ENCODE assay signal across 15 cellular contexts in genomic region chr5:56455417-56455816, GRCh38.
DNase-seq lines count a peak whose midpoint lies in the region; ATAC-seq and TF ChIP-seq lines count a peak whose summit lies in the region.
"Had no signal": no experiment of that assay in that cellular context is flagged by ENCODE, and none has a peak within 500 bp of the region (broad histone marks: within the 10 kb centered on the region; RNA-seq: fewer than 3 reads in every experiment).

No MANE protein-coding gene starts in this region.

- no peak for TF ChIP-seq RAD21 in Ishikawa (IDR thresholded peaks at IDR 0.05; ENCODE audit: low read depth)

- POLR2A ChIA-PET in Caco-2 (lab: Charles Lee), result no interaction called here

- no peak for TF ChIP-seq EP300 in Ishikawa (IDR thresholded peaks at IDR 0.05; ENCODE audit: borderline replicate concordance)

- DNase-seq in Caco-2, result no peak
- DNase-seq in posterior vena cava (ENCODE audit: low spot score), result peak; percentile 17
- no peak for DNase-seq in GM20000 (ENCODE audit: low spot score)
- DNase-seq in aorta, result no peak
- DNase-seq in NCI-H128 (lab: John Stamatoyannopoulos, UW; ENCODE audit: unreplicated experiment), result no peak
- DNase-seq: 8988T; CD8-positive, alpha-beta T cell; DMS 273 treated with DMSO at 0.1 percent for 48 hours; H9 had no signal

- no peak overlapping the region for H3K4me3 Mint-ChIP-seq in Caco-2 (ENCODE audit: unreplicated experiment)
- no peak overlapping the region for H3K4me3 Mint-ChIP-seq in nephron
- H3K4me3 Mint-ChIP-seq: CD14-positive monocyte; CD8-positive, alpha-beta T cell; H9 had no signal

- no peak overlapping the region for H3K4me3 ChIP-seq in Caco-2 (ENCODE audit: low read depth, low read length)
- H3K4me3 ChIP-seq in aorta (ENCODE audit: low read length in 2 of 2), result no peak overlapping the region
- H3K4me3 ChIP-seq: BLaER1, K562 had no signal

- H3K9me3 Mint-ChIP-seq in Caco-2 (ENCODE audit: unreplicated experiment), result peaks cover 17% of the 10 kb centered on the region
- no peaks in the 10 kb centered on the region for H3K9me3 Mint-ChIP-seq in nephron
- H3K9me3 Mint-ChIP-seq: CD8-positive, alpha-beta T cell; H9 had no signal

- no peak for ATAC-seq in HG03442 (IDR thresholded peaks at IDR 0.05; ENCODE audit: unreplicated experiment)
- ATAC-seq in aorta (ENCODE audit: low FRiP score), result no peak
- ATAC-seq: CD8-positive, alpha-beta T cell; K562 had no signal

- H3K36me3 ChIP-seq in Caco-2 (ENCODE audit: control insufficient read depth, insufficient read depth, low read length) (no peaks in the 10 kb centered on the region), aorta (ENCODE audit: control insufficient read depth in 1 of 2, insufficient read depth in 2 of 2, low read length in 1 of 2) (no peaks in the 10 kb centered on the region)

- 92 to 94% methylated on average over 4 of the region's 4 CpGs for WGBS in aorta, 2 donors

- no peak overlapping the region for H3K27ac ChIP-seq in aorta (ENCODE audit: low read depth in 1 of 2, low read length in 2 of 2)
- H3K27ac ChIP-seq: BLaER1 had no signal

- H3K27ac Mint-ChIP-seq in Caco-2 (ENCODE audit: unreplicated experiment), result peak overlapping the region; percentile 24
- H3K27ac Mint-ChIP-seq in nephron, result peak overlapping the region in 2 of 3 experiments; percentile 36 to 99
- H3K27ac Mint-ChIP-seq: CD8-positive, alpha-beta T cell had no signal

- H3K9me3 ChIP-seq in Caco-2 (no peaks in the 10 kb centered on the region), aorta (ENCODE audit: control insufficient read depth, low read length) (no peaks in the 10 kb centered on the region)

- intact Hi-C loops in Caco-2 (cut with micrococcal nuclease; ENCODE audit: unreplicated experiment), result no loop called here
- intact Hi-C loops in posterior vena cava (cut with DNase I), result no loop called here
- intact Hi-C loops in aorta (cut with DNase I), result no loop called here

- CTCF ChIA-PET in Caco-2 (lab: Charles Lee), result no interaction called here

- H3K4me1 Mint-ChIP-seq in Caco-2 (ENCODE audit: low read depth, unreplicated experiment) (peaks cover 21% of the 10 kb centered on the region), nephron (peaks cover 30% of the 10 kb centered on the region)

- BruUV-seq in Caco-2 (replicated peaks; lab: Mats Ljungman, UMichigan), result no TSS peak

- TF ChIP-seq CTCF in Caco-2 (IDR thresholded peaks at IDR 0.05; ENCODE audit: insufficient read depth in 1 of 2, low read depth in 1 of 2, low read length in 1 of 2, severe bottlenecking in 1 of 2, unreplicated experiment in 1 of 2) (no peak), nephron (IDR thresholded peaks at IDR 0.05; ENCODE audit: unreplicated experiment in 3 of 3) (no peak), GM20000 (IDR thresholded peaks at IDR 0.05; ENCODE audit: extremely low read depth, missing control alignments) (no peak)

- H3K27me3 ChIP-seq in Caco-2 (replicated peaks; ENCODE audit: control insufficient read depth, insufficient read depth, low read length) (no peaks in the 10 kb centered on the region), aorta (ENCODE audit: control insufficient read depth in 1 of 2, insufficient read depth in 2 of 2, low read length in 1 of 2) (no peaks in the 10 kb centered on the region)
- H3K27me3 ChIP-seq: BLaER1 had no signal

- peaks cover 37% of the 10 kb centered on the region for H3K4me1 ChIP-seq in Caco-2
- H3K4me1 ChIP-seq in aorta (ENCODE audit: control insufficient read depth in 1 of 2, insufficient read depth in 2 of 2, low read length in 2 of 2), result peaks cover 5 to 6% of the 10 kb centered on the region in 2 donors

- no peaks in the 10 kb centered on the region for H3K27me3 Mint-ChIP-seq in Caco-2 (ENCODE audit: insufficient read depth, unreplicated experiment)
- peaks cover 7% of the 10 kb centered on the region for H3K27me3 Mint-ChIP-seq in nephron (ENCODE audit: low read depth)

- peaks cover 6% of the 10 kb centered on the region for H3K36me3 Mint-ChIP-seq in Caco-2 (ENCODE audit: insufficient read depth, unreplicated experiment)
- no peaks in the 10 kb centered on the region for H3K36me3 Mint-ChIP-seq in nephron (ENCODE audit: low read depth)
- H3K36me3 Mint-ChIP-seq: CD8-positive, alpha-beta T cell had no signal

TF ChIP-seq in Ishikawa, 13 proteins besides CTCF, POLR2A, EP300 and RAD21:
- no peak for TF ChIP-seq TCF12 (IDR thresholded peaks at IDR 0.05; ENCODE audit: low read depth)
- TF ChIP-seq, protein P1, sequence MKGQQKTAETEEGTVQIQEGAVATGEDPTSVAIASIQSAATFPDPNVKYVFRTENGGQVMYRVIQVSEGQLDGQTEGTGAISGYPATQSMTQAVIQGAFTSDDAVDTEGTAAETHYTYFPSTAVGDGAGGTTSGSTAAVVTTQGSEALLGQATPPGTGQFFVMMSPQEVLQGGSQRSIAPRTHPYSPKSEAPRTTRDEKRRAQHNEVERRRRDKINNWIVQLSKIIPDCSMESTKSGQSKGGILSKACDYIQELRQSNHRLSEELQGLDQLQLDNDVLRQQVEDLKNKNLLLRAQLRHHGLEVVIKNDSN (IDR thresholded peaks at IDR 0.05), result no peak
- TF ChIP-seq NFIC (IDR thresholded peaks at IDR 0.05), result 0 out of 2 replicates have a peak, but pooled peaks have one; percentile 18
- TF ChIP-seq, protein P2, sequence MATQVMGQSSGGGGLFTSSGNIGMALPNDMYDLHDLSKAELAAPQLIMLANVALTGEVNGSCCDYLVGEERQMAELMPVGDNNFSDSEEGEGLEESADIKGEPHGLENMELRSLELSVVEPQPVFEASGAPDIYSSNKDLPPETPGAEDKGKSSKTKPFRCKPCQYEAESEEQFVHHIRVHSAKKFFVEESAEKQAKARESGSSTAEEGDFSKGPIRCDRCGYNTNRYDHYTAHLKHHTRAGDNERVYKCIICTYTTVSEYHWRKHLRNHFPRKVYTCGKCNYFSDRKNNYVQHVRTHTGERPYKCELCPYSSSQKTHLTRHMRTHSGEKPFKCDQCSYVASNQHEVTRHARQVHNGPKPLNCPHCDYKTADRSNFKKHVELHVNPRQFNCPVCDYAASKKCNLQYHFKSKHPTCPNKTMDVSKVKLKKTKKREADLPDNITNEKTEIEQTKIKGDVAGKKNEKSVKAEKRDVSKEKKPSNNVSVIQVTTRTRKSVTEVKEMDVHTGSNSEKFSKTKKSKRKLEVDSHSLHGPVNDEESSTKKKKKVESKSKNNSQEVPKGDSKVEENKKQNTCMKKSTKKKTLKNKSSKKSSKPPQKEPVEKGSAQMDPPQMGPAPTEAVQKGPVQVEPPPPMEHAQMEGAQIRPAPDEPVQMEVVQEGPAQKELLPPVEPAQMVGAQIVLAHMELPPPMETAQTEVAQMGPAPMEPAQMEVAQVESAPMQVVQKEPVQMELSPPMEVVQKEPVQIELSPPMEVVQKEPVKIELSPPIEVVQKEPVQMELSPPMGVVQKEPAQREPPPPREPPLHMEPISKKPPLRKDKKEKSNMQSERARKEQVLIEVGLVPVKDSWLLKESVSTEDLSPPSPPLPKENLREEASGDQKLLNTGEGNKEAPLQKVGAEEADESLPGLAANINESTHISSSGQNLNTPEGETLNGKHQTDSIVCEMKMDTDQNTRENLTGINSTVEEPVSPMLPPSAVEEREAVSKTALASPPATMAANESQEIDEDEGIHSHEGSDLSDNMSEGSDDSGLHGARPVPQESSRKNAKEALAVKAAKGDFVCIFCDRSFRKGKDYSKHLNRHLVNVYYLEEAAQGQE (IDR thresholded peaks at IDR 0.05; ENCODE audit: low read depth), result peak; percentile 30; the same call in 1 of the 2 replicates
- TF ChIP-seq CREB1 (IDR thresholded peaks at IDR 0.05; ENCODE audit: low read depth), result no peak
- no peak for TF ChIP-seq TAF1 (IDR thresholded peaks at IDR 0.05; ENCODE audit: low read depth)
- no peak for TF ChIP-seq FOXM1 (IDR thresholded peaks at IDR 0.05; ENCODE audit: borderline replicate concordance, low read depth)
- no peak for TF ChIP-seq YY1 (IDR thresholded peaks at IDR 0.05; ENCODE audit: low read depth)
